In genomic region chr2:239318091-239318725, GRCh38 we compare ENCODE assay signal across 2 cellular contexts.
TF ChIP-seq lines count a peak whose summit lies in the region.

No MANE protein-coding gene starts in this region.

TF ChIP-seq in IMR-90, 13 proteins besides CTCF, POLR2A, EP300 and RAD21:
- TF ChIP-seq MXI1 (IDR thresholded peaks at IDR 0.05; ENCODE audit: borderline replicate concordance, low read depth, low read length) (no peak), NFE2L2 (IDR thresholded peaks at IDR 0.05; ENCODE audit: low read depth, low read length) (no peak), MAZ (IDR thresholded peaks at IDR 0.05; ENCODE audit: borderline replicate concordance, low read depth, low read length) (no peak), CHD1 (IDR thresholded peaks at IDR 0.05; ENCODE audit: low read depth, low read length) (no peak), CEBPB (IDR thresholded peaks at IDR 0.05; ENCODE audit: low read depth, low read length) (no peak), MAFK (IDR thresholded peaks at IDR 0.05; ENCODE audit: low read depth, low read length) (no peak), SMC3 (IDR thresholded peaks at IDR 0.05; ENCODE audit: low read depth, low read length) (no peak), RFX5 (IDR thresholded peaks at IDR 0.05; ENCODE audit: low read depth, low read length) (no peak), FOS (IDR thresholded peaks at IDR 0.05; ENCODE audit: low read depth, low read length) (no peak), BHLHE40 (IDR thresholded peaks at IDR 0.05; ENCODE audit: low read depth, low read length) (no peak), RCOR1 (IDR thresholded peaks at IDR 0.05; ENCODE audit: insufficient replicate concordance, low read length) (no peak)
- TF ChIP-seq, protein P1, sequence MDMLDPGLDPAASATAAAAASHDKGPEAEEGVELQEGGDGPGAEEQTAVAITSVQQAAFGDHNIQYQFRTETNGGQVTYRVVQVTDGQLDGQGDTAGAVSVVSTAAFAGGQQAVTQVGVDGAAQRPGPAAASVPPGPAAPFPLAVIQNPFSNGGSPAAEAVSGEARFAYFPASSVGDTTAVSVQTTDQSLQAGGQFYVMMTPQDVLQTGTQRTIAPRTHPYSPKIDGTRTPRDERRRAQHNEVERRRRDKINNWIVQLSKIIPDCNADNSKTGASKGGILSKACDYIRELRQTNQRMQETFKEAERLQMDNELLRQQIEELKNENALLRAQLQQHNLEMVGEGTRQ (IDR thresholded peaks at IDR 0.05; ENCODE audit: low read depth, low read length), result no peak
- TF ChIP-seq, protein P2, sequence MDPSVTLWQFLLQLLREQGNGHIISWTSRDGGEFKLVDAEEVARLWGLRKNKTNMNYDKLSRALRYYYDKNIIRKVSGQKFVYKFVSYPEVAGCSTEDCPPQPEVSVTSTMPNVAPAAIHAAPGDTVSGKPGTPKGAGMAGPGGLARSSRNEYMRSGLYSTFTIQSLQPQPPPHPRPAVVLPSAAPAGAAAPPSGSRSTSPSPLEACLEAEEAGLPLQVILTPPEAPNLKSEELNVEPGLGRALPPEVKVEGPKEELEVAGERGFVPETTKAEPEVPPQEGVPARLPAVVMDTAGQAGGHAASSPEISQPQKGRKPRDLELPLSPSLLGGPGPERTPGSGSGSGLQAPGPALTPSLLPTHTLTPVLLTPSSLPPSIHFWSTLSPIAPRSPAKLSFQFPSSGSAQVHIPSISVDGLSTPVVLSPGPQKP (IDR thresholded peaks at IDR 0.05; ENCODE audit: borderline replicate concordance, low read depth, low read length), result no peak

TF ChIP-seq in K562, 482 proteins besides CTCF, POLR2A, EP300 and RAD21 (continues in another document):
- TF ChIP-seq PKNOX1 (IDR thresholded peaks at IDR 0.05) (peak; percentile 63), RHOXF2B (CRISPR knock-in tag; conservative IDR thresholded peaks at IDR 0.05) (no peak), ZNF280A (IDR thresholded peaks at IDR 0.05; ENCODE audit: low read depth, partially characterized antibody) (no peak), ZNF407 (IDR thresholded peaks at IDR 0.05; ENCODE audit: low read depth) (no peak), SFPQ (IDR thresholded peaks at IDR 0.05; ENCODE audit: low read depth, low read length) (no peak), ZNF830 (CRISPR knock-in tag; IDR thresholded peaks at IDR 0.05) (no peak), E2F8 (IDR thresholded peaks at IDR 0.05; ENCODE audit: low read depth, partially characterized antibody) (no peak), SOX6 (IDR thresholded peaks at IDR 0.05) (peak; percentile 90), NR2F6 (CRISPR knock-in tag; IDR thresholded peaks at IDR 0.05) (no peak), ZNF282 (CRISPR knock-in tag; IDR thresholded peaks at IDR 0.05) (no peak), TBP (optimal IDR thresholded peaks at IDR 0.05; ENCODE audit: low read depth, low read length) (peak; percentile 35), HDGF (IDR thresholded peaks at IDR 0.05) (no peak), NR2C1 (IDR thresholded peaks at IDR 0.05) (no peak), NR2C1 (tag; IDR thresholded peaks at IDR 0.05) (no peak), NCOA2 (IDR thresholded peaks at IDR 0.05; ENCODE audit: partially characterized antibody in 2 of 2) (no peak), CBFA2T3 (IDR thresholded peaks at IDR 0.05) (peak; percentile 37; the same call in 1 of the 2 replicates), PHB (CRISPR knock-in tag; IDR thresholded peaks at IDR 0.05) (no peak), ZNF217 (CRISPR knock-in tag; IDR thresholded peaks at IDR 0.05) (no peak), HNRNPK (IDR thresholded peaks at IDR 0.05; ENCODE audit: low read depth, low read length, poor library complexity, severe bottlenecking) (no peak), BACH1 (tag; IDR thresholded peaks at IDR 0.05) (no peak), ZNF431 (CRISPR knock-in tag; IDR thresholded peaks at IDR 0.05) (no peak), ZNF224 (CRISPR knock-in tag; IDR thresholded peaks at IDR 0.05) (no peak), OTX1 (CRISPR knock-in tag; IDR thresholded peaks at IDR 0.05) (no peak), MLLT1 (IDR thresholded peaks at IDR 0.05) (peak in 1 of 2 experiments; percentile 62; a peak in 1 of 4 replicates)
- TF ChIP-seq, protein P3, sequence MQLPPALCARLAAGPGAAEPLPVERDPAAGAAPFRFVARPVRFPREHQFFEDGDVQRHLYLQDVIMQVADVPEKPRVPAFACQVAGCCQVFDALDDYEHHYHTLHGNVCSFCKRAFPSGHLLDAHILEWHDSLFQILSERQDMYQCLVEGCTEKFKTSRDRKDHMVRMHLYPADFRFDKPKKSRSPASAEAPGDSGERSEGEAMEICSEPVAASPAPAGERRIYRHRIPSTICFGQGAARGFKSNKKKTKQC (CRISPR knock-in tag; IDR thresholded peaks at IDR 0.05), result no peak
